Comparison of ENCODE assay signal across 8 cellular contexts in genomic region chr13:31982540-31982939, GRCh38. TPM values are rescaled to one million over a fixed set of nuclear protein-coding genes. Genes with fewer than 3 reads are reported as not detected.
DNase-seq lines count a peak whose midpoint lies in the region; ATAC-seq and TF ChIP-seq lines count a peak whose summit lies in the region.

No MANE protein-coding gene starts in this region.

- H3K27me3 ChIP-seq in MM.1S (replicated peaks; ENCODE audit: insufficient read depth, low read length): no peaks in the 10 kb centered on the region

- no peaks in the 10 kb centered on the region for H3K9me2 ChIP-seq in MM.1S (replicated peaks; ENCODE audit: insufficient read depth, low read length)

- H3K4me3 ChIP-seq in MM.1S (ENCODE audit: low read length): no peak overlapping the region

- no peaks in the 10 kb centered on the region for H3K79me2 ChIP-seq in MM.1S (ENCODE audit: low read length)

- no peak overlapping the region for H3K4me2 ChIP-seq in MM.1S (ENCODE audit: low read depth, low read length)

- no peaks in the 10 kb centered on the region for H3K9me3 ChIP-seq in MM.1S (replicated peaks; ENCODE audit: insufficient read depth, low read length)

- H3F3A ChIP-seq in MM.1S (ENCODE audit: insufficient read depth, low read length): no peaks in the 10 kb centered on the region

- TF ChIP-seq CTCF in MM.1S (IDR thresholded peaks at IDR 0.05; ENCODE audit: low read length): no peak

- H4K20me1 ChIP-seq in MM.1S (ENCODE audit: insufficient read depth, low read length): no peaks in the 10 kb centered on the region

- H2AFZ ChIP-seq in MM.1S (ENCODE audit: low read length): no peak overlapping the region

- ATAC-seq in HG02870 (IDR thresholded peaks at IDR 0.05; ENCODE audit: unreplicated experiment): no peak
- no peak for ATAC-seq in GM18858 (IDR thresholded peaks at IDR 0.05; ENCODE audit: unreplicated experiment)

- peak; percentile 44 for DNase-seq in GM04503 (ENCODE audit: low read depth)
- peak; percentile 93 for DNase-seq in NCI-H69 (lab: John Stamatoyannopoulos, UW)
- DNase-seq in cerebellar cortex (ENCODE audit: low spot score): peak; percentile 56
- peak; percentile 16 for DNase-seq in occipital lobe (lab: John Stamatoyannopoulos, UW)
- no peak for DNase-seq in MM.1S
- DNase-seq in activated T-cell treated with anti-CD3 and anti-CD28 coated beads for 4 hours: no peak

- no peak overlapping the region for H3K9ac ChIP-seq in MM.1S (ENCODE audit: low read length)

- no peaks in the 10 kb centered on the region for H3K36me3 ChIP-seq in MM.1S (replicated peaks; ENCODE audit: insufficient read depth, low read length)

- no peaks in the 10 kb centered on the region for H3K4me1 ChIP-seq in MM.1S (ENCODE audit: low read length)

- H3K27ac ChIP-seq in MM.1S (ENCODE audit: low read length): no peak overlapping the region

RNA-seq across cellular contexts. Expression of gene FRY, which starts 49.0 kb away (rescaled TPM):
- 75.6 TPM for total RNA-seq in occipital lobe

Comparison
In these comparisons a context has a peak if more than half of its experiments do, and no peak if none do; other contexts are left out.
1. DNase-seq: peak in GM04503 (single experiment), NCI-H69 (single experiment), cerebellar cortex (single experiment) and occipital lobe (single experiment); none in MM.1S (single experiment) and activated T-cell treated with anti-CD3 and anti-CD28 coated beads for 4 hours (single experiment).